Comparison of ENCODE assay signal across 1 cellular context in genomic region chr19:43752287-43752875, GRCh38.
TF ChIP-seq lines count a peak whose summit lies in the region.

No MANE protein-coding gene starts in this region.

TF ChIP-seq in HepG2, 621 proteins besides CTCF, POLR2A, EP300 and RAD21:
- TF ChIP-seq SIN3B (IDR thresholded peaks at IDR 0.05; ENCODE audit: low read length) (no peak), ZNF562 (CRISPR knock-in tag; IDR thresholded peaks at IDR 0.05; ENCODE audit: borderline replicate concordance) (no peak), ZNF460 (CRISPR knock-in tag; IDR thresholded peaks at IDR 0.05; ENCODE audit: borderline replicate concordance) (peak; percentile 16; the same call in 1 of the 2 replicates), ZFAT (CRISPR knock-in tag; conservative IDR thresholded peaks at IDR 0.05) (no peak), KLF6 (CRISPR knock-in tag; IDR thresholded peaks at IDR 0.05) (no peak), RAD51 (IDR thresholded peaks at IDR 0.05; ENCODE audit: borderline replicate concordance) (no peak), FOXK2 (IDR thresholded peaks at IDR 0.05) (no peak)
